In genomic region chr1:10860682-10861081, GRCh38 we compare ENCODE assay signal across 17 cellular contexts.
"Had no signal": no experiment of that assay in that cellular context is flagged by ENCODE, and none has a peak within 500 bp of the region (broad histone marks: within the 10 kb centered on the region; RNA-seq: fewer than 3 reads in every experiment).

No MANE protein-coding gene starts in this region.

- H3K27ac ChIP-seq: brain microvascular endothelial cell, gastroesophageal sphincter had no signal

- H3K36me3 Mint-ChIP-seq: activated naive CD4-positive, alpha-beta T cell treated with anti-CD3 and anti-CD28 coated beads, Interleukin-2, amount 10 ng/mL, durations not matched to agents 7 days and 5 days; type B pancreatic cell had no signal

- ATAC-seq: activated CD4-positive, CD25-positive, alpha-beta regulatory T cell treated with anti-CD3 and anti-CD28 coated beads, Interleukin-2, amount 50 U/mL, for 24 hours; activated CD8-positive, alpha-beta T cell treated with anti-CD3 and anti-CD28 coated beads, Interleukin-2, amount 10 ng/mL, durations not matched to agents 7 days and 5 days; activated T-cell treated with anti-CD3 and anti-CD28 coated beads, Interleukin-2, amount 50 U/mL, for 4 hours; gastroesophageal sphincter; stimulated activated naive CD8-positive, alpha-beta T cell treated with anti-CD3 and anti-CD28 coated beads, Interleukin-15, amount 100 ng/mL, for 72 hours had no signal

- H3K4me3 Mint-ChIP-seq: activated CD4-positive, alpha-beta T cell treated with anti-CD3 and anti-CD28 coated beads, Interleukin-2, amount 10 ng/mL, durations not matched to agents 7 days and 5 days; activated CD8-positive, alpha-beta T cell treated with anti-CD3 and anti-CD28 coated beads, Interleukin-2, amount 10 ng/mL, durations not matched to agents 7 days and 5 days; activated naive CD4-positive, alpha-beta T cell treated with anti-CD3 and anti-CD28 coated beads, Interleukin-2, amount 10 ng/mL, durations not matched to agents 7 days and 5 days; activated T-cell treated with anti-CD3 and anti-CD28 coated beads, Interleukin-2, amount 50 U/mL, for 4 hours; nephron progenitor cell; stimulated activated naive CD8-positive, alpha-beta T cell treated with anti-CD3 and anti-CD28 coated beads, Interleukin-15, amount 100 ng/mL, for 72 hours; T-helper 1 cell treated with Interleukin-12 subunit alpha and Interleukin-12 subunit beta and Interleukin-4 antibody, amounts not matched to agents 30 μg/mL and 1 μg/mL, for 36 hours; type B pancreatic cell had no signal

- DNase-seq: activated CD4-positive, alpha-beta T cell treated with anti-CD3 and anti-CD28 coated beads, Interleukin-2, amount 10 ng/mL, durations not matched to agents 7 days and 5 days; activated CD8-positive, alpha-beta T cell treated with anti-CD3 and anti-CD28 coated beads, Interleukin-2, amount 10 ng/mL, durations not matched to agents 7 days and 5 days; activated naive CD4-positive, alpha-beta T cell treated with anti-CD3 and anti-CD28 coated beads, Interleukin-2, amount 10 ng/mL, durations not matched to agents 7 days and 5 days; activated T-cell treated with anti-CD3 and anti-CD28 coated beads, Interleukin-2, amount 50 U/mL, for 4 hours; aorta; brain microvascular endothelial cell; cortex of kidney; mammary epithelial cell; nephron progenitor cell; nucleus accumbens; stimulated activated CD4-positive, alpha-beta T cell treated with anti-CD3 and anti-CD28 coated beads, Interleukin-4, amount 100 ng/mL, for 1 hour; stimulated activated naive CD8-positive, alpha-beta T cell treated with anti-CD3 and anti-CD28 coated beads, Interleukin-15, amount 100 ng/mL, for 72 hours had no signal

- H3K4me3 ChIP-seq: gastroesophageal sphincter, smooth muscle cell had no signal

- H3K36me3 ChIP-seq: brain microvascular endothelial cell, gastroesophageal sphincter had no signal

- H3K9me3 Mint-ChIP-seq: activated CD4-positive, alpha-beta T cell treated with anti-CD3 and anti-CD28 coated beads, Interleukin-2, amount 10 ng/mL, durations not matched to agents 7 days and 5 days; activated naive CD4-positive, alpha-beta T cell treated with anti-CD3 and anti-CD28 coated beads, Interleukin-2, amount 10 ng/mL, durations not matched to agents 7 days and 5 days; activated T-cell treated with anti-CD3 and anti-CD28 coated beads, Interleukin-2, amount 50 U/mL, for 4 hours; stimulated activated naive CD8-positive, alpha-beta T cell treated with anti-CD3 and anti-CD28 coated beads, Interleukin-15, amount 100 ng/mL, for 72 hours; T-helper 1 cell treated with Interleukin-12 subunit alpha and Interleukin-12 subunit beta and Interleukin-4 antibody, amounts not matched to agents 30 μg/mL and 1 μg/mL, for 36 hours; type B pancreatic cell had no signal

- H3K4me2 ChIP-seq: smooth muscle cell had no signal

- H3K9me3 ChIP-seq: gastroesophageal sphincter had no signal

- H3K4me1 Mint-ChIP-seq: activated CD4-positive, alpha-beta T cell treated with anti-CD3 and anti-CD28 coated beads, Interleukin-2, amount 10 ng/mL, durations not matched to agents 7 days and 5 days; activated naive CD4-positive, alpha-beta T cell treated with anti-CD3 and anti-CD28 coated beads, Interleukin-2, amount 10 ng/mL, durations not matched to agents 7 days and 5 days had no signal

- H3K27ac Mint-ChIP-seq: activated CD4-positive, alpha-beta T cell treated with anti-CD3 and anti-CD28 coated beads, Interleukin-2, amount 10 ng/mL, durations not matched to agents 7 days and 5 days; activated CD8-positive, alpha-beta T cell treated with anti-CD3 and anti-CD28 coated beads, Interleukin-2, amount 10 ng/mL, durations not matched to agents 7 days and 5 days; activated naive CD4-positive, alpha-beta T cell treated with anti-CD3 and anti-CD28 coated beads, Interleukin-2, amount 10 ng/mL, durations not matched to agents 7 days and 5 days; nephron progenitor cell; stimulated activated naive CD8-positive, alpha-beta T cell treated with anti-CD3 and anti-CD28 coated beads, Interleukin-15, amount 100 ng/mL, for 72 hours; T-helper 1 cell treated with Interleukin-12 subunit alpha and Interleukin-12 subunit beta and Interleukin-4 antibody, amounts not matched to agents 30 μg/mL and 1 μg/mL, for 36 hours; type B pancreatic cell had no signal
